22 cellular contexts compared by ENCODE assay signal in the genomic region with DNA sequence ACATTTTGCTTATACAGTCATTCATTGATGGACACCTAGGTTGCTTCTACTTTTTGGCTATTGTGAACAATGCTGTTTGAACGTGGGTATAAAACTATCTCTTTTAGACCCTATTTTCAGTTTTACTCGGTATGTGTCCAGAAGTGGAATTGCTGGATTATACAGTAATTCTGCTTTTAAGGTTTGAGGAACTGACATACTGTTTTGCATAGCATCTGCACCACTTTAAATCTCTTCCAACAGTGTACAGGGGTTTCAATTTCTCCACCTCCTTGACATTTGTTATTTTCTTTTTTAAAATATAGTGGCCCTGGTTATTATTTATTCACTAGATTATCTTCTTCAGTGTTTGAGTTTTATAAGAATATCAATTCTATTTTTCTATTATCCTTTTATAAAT.
A peak's percentile ranks its signal among the peaks of the same experiment; 100 is the strongest.
DNase-seq lines count a peak whose midpoint lies in the region; ATAC-seq, FAIRE-seq and TF ChIP-seq lines count a peak whose summit lies in the region.
"Had no signal": no experiment of that assay in that cellular context is flagged by ENCODE, and none has a peak within 500 bp of the region (broad histone marks: within the 10 kb centered on the region; RNA-seq: fewer than 3 reads in every experiment).

No MANE protein-coding gene starts in this region.

- no peak overlapping the region for H2AFZ ChIP-seq in SK-N-SH (ENCODE audit: low read depth)
- H2AFZ ChIP-seq: GM23338 had no signal

- H3K4me3 ChIP-seq in SK-N-SH (ENCODE audit: low read depth in 2 of 2, low read length in 1 of 2) (no peak overlapping the region), coronary artery (peak overlapping the region; percentile 49)
- H3K4me3 ChIP-seq: BLaER1, GM23338 had no signal

- DNase-seq in SK-N-SH (no peak), GM12891 (ENCODE audit: insufficient read length, low spot score) (no peak), coronary artery (ENCODE audit: low spot score) (no peak), immature natural killer cell (no peak), LoVo (ENCODE audit: low spot score) (no peak)
- DNase-seq in stimulated activated naive B cell treated with anti-CD40 and anti-IgM and Interleukin-4, amounts not matched to agents 10 μg/mL and 1 μg/mL and 100 μg/mL, for 72 hours: no peak
- DNase-seq: CD4-positive, CD25-positive, alpha-beta regulatory T cell; KG1; NCI-H1105; NCI-H146; NCI-H2029; NCI-H446 treated with DMSO at 0.1 percent for 48 hours; NCI-H526; SHP77 treated with DMSO at 0.1 percent for 48 hours; SW 1271 had no signal

- TF ChIP-seq POLR2A in GM12891 (IDR thresholded peaks at IDR 0.05; ENCODE audit: low read depth, low read length): no peak

- H3K79me2 ChIP-seq in SK-N-SH (ENCODE audit: insufficient read depth): peaks cover 53% of the 10 kb centered on the region

- peaks cover 26% of the 10 kb centered on the region for H3F3A ChIP-seq in SK-N-SH (replicated peaks; ENCODE audit: insufficient read depth)

- H3K36me3 Mint-ChIP-seq in stimulated activated naive B cell treated with anti-CD40 and anti-IgM and Interleukin-4, amounts not matched to agents 10 μg/mL and 1 μg/mL and 100 μg/mL, for 72 hours: no peaks in the 10 kb centered on the region
- H3K36me3 Mint-ChIP-seq in immature natural killer cell: no peaks in the 10 kb centered on the region
- H3K36me3 Mint-ChIP-seq: CD4-positive, CD25-positive, alpha-beta regulatory T cell had no signal

- POLR2A ChIA-PET in SK-N-SH (lab: Yijun Ruan, JAX): no interaction called here

- no peak overlapping the region for H3K9ac ChIP-seq in SK-N-SH
- H3K9ac ChIP-seq: BLaER1 had no signal

- ATAC-seq in SK-N-SH treated with all-trans-retinoic acid at 6 μM for 48 hours: no peak
- ATAC-seq in stimulated activated naive B cell treated with anti-CD40 and anti-IgM and Interleukin-4, amounts not matched to agents 10 μg/mL and 1 μg/mL and 100 μg/mL, for 72 hours (replicated peaks): peak; percentile 39 to 52
- no peak for ATAC-seq in GM19023 (IDR thresholded peaks at IDR 0.05; ENCODE audit: unreplicated experiment)
- ATAC-seq: GM23338, Panc1 had no signal

- TF ChIP-seq CTCF in SK-N-SH (IDR thresholded peaks at IDR 0.05) (no peak), coronary artery (IDR thresholded peaks at IDR 0.05) (no peak)

- TF ChIP-seq RAD21 in SK-N-SH (IDR thresholded peaks at IDR 0.05; ENCODE audit: low read length): no peak

- no peak for TF ChIP-seq EP300 in SK-N-SH (IDR thresholded peaks at IDR 0.05; ENCODE audit: borderline replicate concordance in 1 of 2, low read depth in 1 of 2, low read length in 1 of 2)

- CTCF ChIA-PET in SK-N-SH (lab: Yijun Ruan, JAX): no interaction called here

- H3K9me3 ChIP-seq in SK-N-SH: no peaks in the 10 kb centered on the region
- H3K9me3 ChIP-seq: BLaER1 had no signal

- no peaks in the 10 kb centered on the region for H3K27me3 ChIP-seq in SK-N-SH (ENCODE audit: insufficient read depth)
- H3K27me3 ChIP-seq: BLaER1 had no signal

- H3K9me2 ChIP-seq in SK-N-SH: no peaks in the 10 kb centered on the region

- no peak overlapping the region for H3K4me3 Mint-ChIP-seq in stimulated activated naive B cell treated with anti-CD40 and anti-IgM and Interleukin-4, amounts not matched to agents 10 μg/mL and 1 μg/mL and 100 μg/mL, for 72 hours
- H3K4me3 Mint-ChIP-seq in immature natural killer cell: no peak overlapping the region
- H3K4me3 Mint-ChIP-seq: CD4-positive, CD25-positive, alpha-beta regulatory T cell; GM23338 had no signal

- H3K27ac ChIP-seq in SK-N-SH (ENCODE audit: low read depth in 2 of 2, low read length in 1 of 2) (peak overlapping the region; percentile 19 to 55; a peak in 3 of 4 replicates), coronary artery (peak overlapping the region; percentile 50 to 56)
- H3K27ac ChIP-seq: 22Rv1, BLaER1, RWPE1 had no signal

- H4K20me1 ChIP-seq in SK-N-SH (ENCODE audit: insufficient read depth): no peaks in the 10 kb centered on the region
- H4K20me1 ChIP-seq: BLaER1 had no signal

- peaks cover 8 to 47% of the 10 kb centered on the region in 2 experiments for H3K4me1 ChIP-seq in SK-N-SH (ENCODE audit: control insufficient read depth in 1 of 2, insufficient read depth in 2 of 2, low read depth in 1 of 2, low read length in 1 of 2)
- H3K4me1 ChIP-seq: BLaER1 had no signal

- peaks cover 6 to 10% of the 10 kb centered on the region in 2 donors for H3K27me3 Mint-ChIP-seq in stimulated activated naive B cell treated with anti-CD40 and anti-IgM and Interleukin-4, amounts not matched to agents 10 μg/mL and 1 μg/mL and 100 μg/mL, for 72 hours
- H3K27me3 Mint-ChIP-seq in immature natural killer cell (ENCODE audit: low read depth in 3 of 3): peaks cover 0 to 3% (median 2%) of the 10 kb centered on the region in 3 donors

- H3K9me3 Mint-ChIP-seq in stimulated activated naive B cell treated with anti-CD40 and anti-IgM and Interleukin-4, amounts not matched to agents 10 μg/mL and 1 μg/mL and 100 μg/mL, for 72 hours: no peaks in the 10 kb centered on the region
- H3K9me3 Mint-ChIP-seq in immature natural killer cell: no peaks in the 10 kb centered on the region
- H3K9me3 Mint-ChIP-seq: CD4-positive, CD25-positive, alpha-beta regulatory T cell; GM23338 had no signal

- no peaks in the 10 kb centered on the region for H3K4me1 Mint-ChIP-seq in stimulated activated naive B cell treated with anti-CD40 and anti-IgM and Interleukin-4, amounts not matched to agents 10 μg/mL and 1 μg/mL and 100 μg/mL, for 72 hours
- no peaks in the 10 kb centered on the region for H3K4me1 Mint-ChIP-seq in immature natural killer cell
- H3K4me1 Mint-ChIP-seq: CD4-positive, CD25-positive, alpha-beta regulatory T cell had no signal

- peaks cover 18 to 27% of the 10 kb centered on the region in 2 experiments for H3K36me3 ChIP-seq in SK-N-SH (replicated peaks in 1 of 2; ENCODE audit: control insufficient read depth in 1 of 2, insufficient read depth in 2 of 2, low read length in 1 of 2)
- H3K36me3 ChIP-seq: BLaER1 had no signal

- H3K27ac Mint-ChIP-seq in stimulated activated naive B cell treated with anti-CD40 and anti-IgM and Interleukin-4, amounts not matched to agents 10 μg/mL and 1 μg/mL and 100 μg/mL, for 72 hours: no peak overlapping the region
- no peak overlapping the region for H3K27ac Mint-ChIP-seq in immature natural killer cell
- H3K27ac Mint-ChIP-seq: CD4-positive, CD25-positive, alpha-beta regulatory T cell; GM23338 had no signal

- FAIRE-seq in GM12891 (lab: Jason Lieb, UNC): peak; percentile 31

- 83% methylated on average over 2 of the region's 2 CpGs for WGBS in SK-N-SH (ENCODE audit: low lambda C conversion rate)

- peak overlapping the region; percentile 19; the same call in 1 of the 2 replicates for H3K4me2 ChIP-seq in SK-N-SH
- H3K4me2 ChIP-seq: BLaER1, GM23338 had no signal

TF ChIP-seq in SK-N-SH, 30 proteins besides CTCF, POLR2A, EP300 and RAD21:
- no peak for TF ChIP-seq SMC3 (IDR thresholded peaks at IDR 0.05; ENCODE audit: low read depth, low read length)

TF ChIP-seq in SK-N-SH treated with all-trans-retinoic acid at 6 μM for 48 hours, 23 proteins besides CTCF, POLR2A, EP300 and RAD21 (continues in another document):
- TF ChIP-seq TSHZ2 (CRISPR knock-in tag; IDR thresholded peaks at IDR 0.05) (no peak), CSDC2 (CRISPR knock-in tag; IDR thresholded peaks at IDR 0.05) (no peak), ZNF70 (CRISPR knock-in tag; IDR thresholded peaks at IDR 0.05) (no peak)

TF ChIP-seq in GM12891, 5 proteins besides CTCF, POLR2A, EP300 and RAD21:
- TF ChIP-seq PAX5 (IDR thresholded peaks at IDR 0.05; ENCODE audit: insufficient read depth, low read length, severe bottlenecking) (no peak), POLR2AphosphoS5 (IDR thresholded peaks at IDR 0.05; ENCODE audit: low read depth, low read length) (no peak), SPI1 (IDR thresholded peaks at IDR 0.05; ENCODE audit: low read depth, low read length) (peak; percentile 54; the same call in 1 of the 2 replicates)

Comparison
In these comparisons a context has a peak if more than half of its experiments do, and no peak if none do; other contexts are left out.
1. ATAC-seq: peak in stimulated activated naive B cell treated with anti-CD40 and anti-IgM and Interleukin-4, amounts not matched to agents 10 μg/mL and 1 μg/mL and 100 μg/mL, for 72 hours (2 of 2); none in SK-N-SH treated with all-trans-retinoic acid at 6 μM for 48 hours (single experiment) and GM19023 (single experiment).